31 cellular contexts compared by ENCODE assay signal in genomic region chr12:80058586-80058985, GRCh38. TPM values are rescaled to one million over a fixed set of nuclear protein-coding genes. Genes with fewer than 3 reads are reported as not detected.
"Had no signal": no experiment of that assay in that cellular context is flagged by ENCODE, and none has a peak within 500 bp of the region (broad histone marks: within the 10 kb centered on the region; RNA-seq: fewer than 3 reads in every experiment).

No MANE protein-coding gene starts in this region.

- H3K4me3 ChIP-seq: coronary artery, esophagus squamous epithelium, heart right ventricle, left lung, mucosa of descending colon, prostate gland, right atrium auricular region, smooth muscle cell, testis, tibial artery had no signal

- H3K4me1 ChIP-seq: esophagus squamous epithelium, left lung, prostate gland, testis had no signal

- H3K36me3 ChIP-seq: esophagus squamous epithelium, heart right ventricle, left lung, neutrophil, prostate gland, right atrium auricular region, tibial artery had no signal

- H3K9me3 Mint-ChIP-seq: effector memory CD8-positive, alpha-beta T cell; mesothelial cell of epicardium; naive B cell; natural killer cell treated with Interleukin-12 subunit alpha and Interleukin-12 subunit beta and Interleukin-15 and Interleukin-18, amount 100 ng/mL, for 72 hours; neural crest cell; stimulated activated effector memory CD8-positive, alpha-beta T cell treated with anti-CD3 and anti-CD28 coated beads, Interleukin-12 subunit alpha, Interleukin-12 subunit beta, amount 100 ng/mL, for 72 hours; type B pancreatic cell had no signal

- H3K9me3 ChIP-seq: esophagus squamous epithelium, heart right ventricle, left lung, mucosa of descending colon, neutrophil, prostate gland, right atrium auricular region, testis, tibial artery had no signal

- H3K27ac ChIP-seq: coronary artery, esophagus squamous epithelium, heart right ventricle, left lung, neutrophil, prostate gland, right atrium auricular region, testis, tibial artery had no signal

- H3K36me3 Mint-ChIP-seq: mesothelial cell of epicardium; naive B cell; natural killer cell treated with Interleukin-12 subunit alpha and Interleukin-12 subunit beta and Interleukin-15 and Interleukin-18, amount 100 ng/mL, for 72 hours; stimulated activated effector memory CD8-positive, alpha-beta T cell treated with anti-CD3 and anti-CD28 coated beads, Interleukin-12 subunit alpha, Interleukin-12 subunit beta, amount 100 ng/mL, for 72 hours; type B pancreatic cell had no signal

- H3K27ac Mint-ChIP-seq: effector memory CD8-positive, alpha-beta T cell; mesothelial cell of epicardium; naive B cell; natural killer cell treated with Interleukin-12 subunit alpha and Interleukin-12 subunit beta and Interleukin-15 and Interleukin-18, amount 100 ng/mL, for 72 hours; stimulated activated effector memory CD8-positive, alpha-beta T cell treated with anti-CD3 and anti-CD28 coated beads, Interleukin-12 subunit alpha, Interleukin-12 subunit beta, amount 100 ng/mL, for 72 hours; type B pancreatic cell had no signal

- H3K4me1 Mint-ChIP-seq: naive B cell; neural crest cell; stimulated activated effector memory CD8-positive, alpha-beta T cell treated with anti-CD3 and anti-CD28 coated beads, Interleukin-12 subunit alpha, Interleukin-12 subunit beta, amount 100 ng/mL, for 72 hours had no signal

- H3K4me3 Mint-ChIP-seq: effector memory CD8-positive, alpha-beta T cell; mesothelial cell of epicardium; naive B cell; natural killer cell treated with Interleukin-12 subunit alpha and Interleukin-12 subunit beta and Interleukin-15 and Interleukin-18, amount 100 ng/mL, for 72 hours; neural crest cell; stimulated activated effector memory CD8-positive, alpha-beta T cell treated with anti-CD3 and anti-CD28 coated beads, Interleukin-12 subunit alpha, Interleukin-12 subunit beta, amount 100 ng/mL, for 72 hours; type B pancreatic cell had no signal

- DNase-seq: dermis blood vessel endothelial cell; effector memory CD8-positive, alpha-beta T cell; erythroblast; esophagus squamous epithelium; foreskin melanocyte; glutamatergic neuron; heart right ventricle; hippocampal formation; left cardiac atrium; left lung; mesenchymal stem cell; mucosa of descending colon; naive B cell; stimulated activated CD4-positive, alpha-beta T cell treated with anti-CD3 and anti-CD28 coated beads, Interleukin-12 subunit alpha, Interleukin-12 subunit beta, amount 100 ng/mL, for 4 hours; stimulated activated CD4-positive, alpha-beta T cell treated with anti-CD3 and anti-CD28 coated beads, Interleukin-2, amount 100 ng/mL, for 24 hours; stimulated activated CD4-positive, alpha-beta T cell treated with anti-CD3 and anti-CD28 coated beads, Interleukin-4, amount 100 ng/mL, for 24 hours; stimulated activated naive CD8-positive, alpha-beta T cell treated with anti-CD3 and anti-CD28 coated beads, Interleukin-15, Interleukin-2, amounts not matched to agents 100 U/mL and 50 U/mL, for 24 hours; substantia nigra; testis; tibial artery had no signal

- ATAC-seq: effector memory CD8-positive, alpha-beta T cell; heart right ventricle; left cardiac atrium; left lung; mucosa of descending colon; natural killer cell treated with Interleukin-12 subunit alpha and Interleukin-12 subunit beta and Interleukin-15 and Interleukin-18, amount 100 ng/mL, for 72 hours; sciatic nerve; stimulated activated effector memory CD8-positive, alpha-beta T cell treated with anti-CD3 and anti-CD28 coated beads, Interleukin-12 subunit alpha, Interleukin-12 subunit beta, amount 100 ng/mL, for 72 hours; stimulated activated naive CD8-positive, alpha-beta T cell treated with anti-CD3 and anti-CD28 coated beads, Interleukin-15, Interleukin-2, amounts not matched to agents 100 U/mL and 50 U/mL, for 24 hours had no signal

RNA-seq across cellular contexts. Expression of gene OTOGL, which starts 40.8 kb away (rescaled TPM):
- total RNA-seq: natural killer cell treated with Interleukin-12 subunit alpha and Interleukin-12 subunit beta and Interleukin-15 and Interleukin-18, amount 100 ng/mL, for 72 hours had no signal
